14 cellular contexts compared by ENCODE assay signal in genomic region chr4:1216076-1216614, GRCh38. TPM values are rescaled to one million over a fixed set of nuclear protein-coding genes. Genes with fewer than 3 reads are reported as not detected.
DNase-seq lines count a peak whose midpoint lies in the region; ATAC-seq, FAIRE-seq and TF ChIP-seq lines count a peak whose summit lies in the region.
"Had no signal": no experiment of that assay in that cellular context is flagged by ENCODE, and none has a peak within 500 bp of the region (broad histone marks: within the 10 kb centered on the region; RNA-seq: fewer than 3 reads in every experiment).

No MANE protein-coding gene starts in this region.

- no peak overlapping the region for H2AFZ ChIP-seq in SK-N-SH (ENCODE audit: low read depth)

- H3K36me3 Mint-ChIP-seq in activated CD4-positive, alpha-beta T cell treated with anti-CD3 and anti-CD28 coated beads for 36 hours (ENCODE audit: low read depth) = peaks cover 34% of the 10 kb centered on the region
- H3K36me3 Mint-ChIP-seq in activated T-helper 2 cell treated with anti-CD3 and anti-CD28 coated beads, Interferon-gamma antibody, Interleukin-2, Interleukin-4, amounts not matched to agents 10 μg/mL and 5 μg/mL and 100 μg/mL, durations not matched to agents 14 hours and 24 hours and 36 hours (ENCODE audit: low read depth) = peaks cover 51% of the 10 kb centered on the region
- H3K36me3 Mint-ChIP-seq in naive thymus-derived CD8-positive, alpha-beta T cell = peaks cover 0 to 36% (median 6%) of the 10 kb centered on the region in 3 donors

- H3K79me2 ChIP-seq in SK-N-SH (ENCODE audit: insufficient read depth) = peaks cover 12% of the 10 kb centered on the region; the same call in 1 of the 2 replicates

- ATAC-seq in activated CD4-positive, alpha-beta T cell treated with anti-CD3 and anti-CD28 coated beads for 36 hours = no peak
- no peak for ATAC-seq in naive thymus-derived CD8-positive, alpha-beta T cell
- no peak for ATAC-seq in GM18517 (IDR thresholded peaks at IDR 0.05; ENCODE audit: unreplicated experiment)
- ATAC-seq: body of pancreas had no signal

- H4K20me1 ChIP-seq in SK-N-SH (ENCODE audit: insufficient read depth) = peaks cover 7% of the 10 kb centered on the region; the same call in 1 of the 2 replicates

- H3K9me3 ChIP-seq in SK-N-SH = no peaks in the 10 kb centered on the region
- H3K9me3 ChIP-seq: body of pancreas, right atrium auricular region, vagina had no signal

- H3K9me2 ChIP-seq in SK-N-SH = no peaks in the 10 kb centered on the region

- H3K9ac ChIP-seq in SK-N-SH = no peak overlapping the region

- intact Hi-C loops in activated CD4-positive, alpha-beta T cell treated with anti-CD3 and anti-CD28 coated beads for 36 hours (cut with DNase I, micrococcal nuclease) = loop anchor here in 1 of 2 experiments (5.0 kb wide), 1 partner anchor 49 kb away; no protein-coding TSS in a partner anchor
- intact Hi-C loops in activated T-helper 2 cell treated with anti-CD3 and anti-CD28 coated beads, Interferon-gamma antibody, Interleukin-2, Interleukin-4, amounts not matched to agents 10 μg/mL and 5 μg/mL and 100 μg/mL, durations not matched to agents 14 hours and 24 hours and 36 hours (cut with micrococcal nuclease) = no loop called here

- H3F3A ChIP-seq in SK-N-SH (replicated peaks; ENCODE audit: insufficient read depth) = no peaks in the 10 kb centered on the region

- H3K4me1 ChIP-seq in SK-N-SH (ENCODE audit: control insufficient read depth in 1 of 2, insufficient read depth in 2 of 2, low read depth in 1 of 2, low read length in 1 of 2) = peaks cover 0 to under 1% of the 10 kb centered on the region in 2 experiments; a peak in 1 of 4 replicates

- TF ChIP-seq CTCF in D721Med (IDR thresholded peaks at IDR 0.05; ENCODE audit: insufficient read depth, missing control alignments) = no peak
- TF ChIP-seq CTCF in SK-N-SH (IDR thresholded peaks at IDR 0.05) = no peak

- H3K4me1 Mint-ChIP-seq in activated CD4-positive, alpha-beta T cell treated with anti-CD3 and anti-CD28 coated beads for 36 hours = peaks cover 33% of the 10 kb centered on the region
- peaks cover 24% of the 10 kb centered on the region for H3K4me1 Mint-ChIP-seq in activated T-helper 2 cell treated with anti-CD3 and anti-CD28 coated beads, Interferon-gamma antibody, Interleukin-2, Interleukin-4, amounts not matched to agents 10 μg/mL and 5 μg/mL and 100 μg/mL, durations not matched to agents 14 hours and 24 hours and 36 hours (ENCODE audit: low read depth)
- H3K4me1 Mint-ChIP-seq in naive thymus-derived CD8-positive, alpha-beta T cell = peaks cover 20 to 50% (median 39%) of the 10 kb centered on the region in 4 donors

- H3K9me3 Mint-ChIP-seq in activated CD4-positive, alpha-beta T cell treated with anti-CD3 and anti-CD28 coated beads for 36 hours (ENCODE audit: low read depth) = no peaks in the 10 kb centered on the region
- no peaks in the 10 kb centered on the region for H3K9me3 Mint-ChIP-seq in activated T-helper 2 cell treated with anti-CD3 and anti-CD28 coated beads, Interferon-gamma antibody, Interleukin-2, Interleukin-4, amounts not matched to agents 10 μg/mL and 5 μg/mL and 100 μg/mL, durations not matched to agents 14 hours and 24 hours and 36 hours
- no peaks in the 10 kb centered on the region for H3K9me3 Mint-ChIP-seq in naive thymus-derived CD8-positive, alpha-beta T cell

- CTCF ChIA-PET in activated CD4-positive, alpha-beta T cell treated with anti-CD3 and anti-CD28 coated beads for 36 hours (lab: Charles Lee) = no interaction called here
- CTCF ChIA-PET in SK-N-SH (lab: Yijun Ruan, JAX) = interaction anchor here (1.5 kb wide), 1 partner anchor 50 kb away, joined by 5 read pairs; no protein-coding TSS in a partner anchor

- no peak overlapping the region for H3K27ac ChIP-seq in SK-N-SH (ENCODE audit: low read depth in 2 of 2, low read length in 1 of 2)
- H3K27ac ChIP-seq: body of pancreas, right atrium auricular region had no signal

- H3K27me3 Mint-ChIP-seq in activated CD4-positive, alpha-beta T cell treated with anti-CD3 and anti-CD28 coated beads for 36 hours = no peaks in the 10 kb centered on the region
- H3K27me3 Mint-ChIP-seq in activated T-helper 2 cell treated with anti-CD3 and anti-CD28 coated beads, Interferon-gamma antibody, Interleukin-2, Interleukin-4, amounts not matched to agents 10 μg/mL and 5 μg/mL and 100 μg/mL, durations not matched to agents 14 hours and 24 hours and 36 hours (ENCODE audit: low read depth) = no peaks in the 10 kb centered on the region
- no peaks in the 10 kb centered on the region for H3K27me3 Mint-ChIP-seq in naive thymus-derived CD8-positive, alpha-beta T cell

- peaks cover 16 to 79% of the 10 kb centered on the region in 2 experiments for H3K36me3 ChIP-seq in SK-N-SH (replicated peaks in 1 of 2; ENCODE audit: control insufficient read depth in 1 of 2, insufficient read depth in 2 of 2, low read length in 1 of 2)

- no peak for TF ChIP-seq EP300 in SK-N-SH (IDR thresholded peaks at IDR 0.05; ENCODE audit: borderline replicate concordance in 1 of 2, low read depth in 1 of 2, low read length in 1 of 2)

- WGBS in SK-N-SH (ENCODE audit: low lambda C conversion rate) = 98% methylated on average over 20 of the region's 34 CpGs

- DNase-seq in activated CD4-positive, alpha-beta T cell treated with anti-CD3 and anti-CD28 coated beads for 36 hours = no peak
- DNase-seq in activated CD4-positive, alpha-beta T cell treated with anti-CD3 and anti-CD28 coated beads, Interleukin-2, amount 50 U/mL, for 48 hours = no peak
- DNase-seq in Jurkat, Clone E6-1 (ENCODE audit: low read depth, low spot score) = no peak
- no peak for DNase-seq in activated T-helper 2 cell treated with anti-CD3 and anti-CD28 coated beads, Interferon-gamma antibody, Interleukin-2, Interleukin-4, amounts not matched to agents 10 μg/mL and 5 μg/mL and 100 μg/mL, durations not matched to agents 14 hours and 24 hours and 36 hours (ENCODE audit: low spot score)
- DNase-seq in naive thymus-derived CD8-positive, alpha-beta T cell = no peak
- DNase-seq in D721Med (ENCODE audit: insufficient read length, low spot score) = no peak
- no peak for DNase-seq in SK-N-SH
- DNase-seq: NCI-H2171; NK-92 treated with Interleukin-12 subunit alpha and Interleukin-12 subunit beta, amount 100 ng/mL, for 24 hours had no signal

- peak overlapping the region; percentile 50 for H3K4me3 ChIP-seq in Jurkat, Clone E6-1 (ENCODE audit: low read length)
- H3K4me3 ChIP-seq in SK-N-SH (ENCODE audit: low read depth in 2 of 2, low read length in 1 of 2) = no peak overlapping the region
- H3K4me3 ChIP-seq: body of pancreas, right atrium auricular region, vagina had no signal

- peak overlapping the region; percentile 91 for H3K27ac Mint-ChIP-seq in activated CD4-positive, alpha-beta T cell treated with anti-CD3 and anti-CD28 coated beads for 36 hours
- H3K27ac Mint-ChIP-seq in activated T-helper 2 cell treated with anti-CD3 and anti-CD28 coated beads, Interferon-gamma antibody, Interleukin-2, Interleukin-4, amounts not matched to agents 10 μg/mL and 5 μg/mL and 100 μg/mL, durations not matched to agents 14 hours and 24 hours and 36 hours = peak overlapping the region; percentile 81
- H3K27ac Mint-ChIP-seq in naive thymus-derived CD8-positive, alpha-beta T cell = peak overlapping the region in 7 of 10 donors; percentile 29 to 85 (median 75)

- FAIRE-seq in D721Med (lab: Jason Lieb, UNC) = no peak
- FAIRE-seq: G401.6 had no signal

- POLR2A ChIA-PET in activated CD4-positive, alpha-beta T cell treated with anti-CD3 and anti-CD28 coated beads for 36 hours (lab: Charles Lee) = no interaction called here
- POLR2A ChIA-PET in naive thymus-derived CD8-positive, alpha-beta T cell (lab: Charles Lee) = interaction anchor here (0.5 to 3.2 kb wide), 5 partner anchors 14 to 131 kb away, joined by 3 to 16 read pairs (median 4); partner anchors contain the start of gene UVSSA
- POLR2A ChIA-PET in SK-N-SH (lab: Yijun Ruan, JAX) = no interaction called here

- peak overlapping the region; percentile 50 for H3K4me3 Mint-ChIP-seq in activated CD4-positive, alpha-beta T cell treated with anti-CD3 and anti-CD28 coated beads for 36 hours
- peak overlapping the region; percentile 70 for H3K4me3 Mint-ChIP-seq in activated T-helper 2 cell treated with anti-CD3 and anti-CD28 coated beads, Interferon-gamma antibody, Interleukin-2, Interleukin-4, amounts not matched to agents 10 μg/mL and 5 μg/mL and 100 μg/mL, durations not matched to agents 14 hours and 24 hours and 36 hours (ENCODE audit: low read depth)
- peak overlapping the region in 8 of 10 donors; percentile 43 to 77 (median 73) for H3K4me3 Mint-ChIP-seq in naive thymus-derived CD8-positive, alpha-beta T cell

- no peak for TF ChIP-seq RAD21 in SK-N-SH (IDR thresholded peaks at IDR 0.05; ENCODE audit: low read length)

- no peak overlapping the region for H3K4me2 ChIP-seq in SK-N-SH

- H3K27me3 ChIP-seq in SK-N-SH (ENCODE audit: insufficient read depth) = no peaks in the 10 kb centered on the region
- H3K27me3 ChIP-seq: body of pancreas, right atrium auricular region, vagina had no signal

TF ChIP-seq in SK-N-SH, 30 proteins besides CTCF, POLR2A, EP300 and RAD21 (continues in another document):
- TF ChIP-seq MXI1 (IDR thresholded peaks at IDR 0.05; ENCODE audit: low read depth, low read length) (no peak), RFX5 (IDR thresholded peaks at IDR 0.05; ENCODE audit: low read length) (no peak), FOSL2 (IDR thresholded peaks at IDR 0.05; ENCODE audit: borderline replicate concordance, low read depth) (no peak)

RNA-seq across cellular contexts. Expression of gene CTBP1, which starts 32.8 kb away (rescaled TPM):
- 100 to 1,000 TPM; 152 to 177 TPM for total RNA-seq in activated CD4-positive, alpha-beta T cell treated with anti-CD3 and anti-CD28 coated beads for 36 hours
- polyA plus RNA-seq in Jurkat, Clone E6-1 (2012; ENCODE audit: insufficient read depth, insufficient read length) = 156 TPM
- total RNA-seq in activated T-helper 2 cell treated with anti-CD3 and anti-CD28 coated beads, Interferon-gamma antibody, Interleukin-2, Interleukin-4, amounts not matched to agents 10 μg/mL and 5 μg/mL and 100 μg/mL, durations not matched to agents 14 hours and 24 hours and 36 hours = 194 and 195 TPM in 2 replicates
- 100 to 1,000 TPM; 189 to 193 TPM for total RNA-seq in naive thymus-derived CD8-positive, alpha-beta T cell
- polyA plus RNA-seq in naive thymus-derived CD8-positive, alpha-beta T cell = 100 to 1,000 TPM in 1 of 3 donors, 10 to 100 TPM in 2; 51.0 to 104 (median 93.7) TPM
- 158 and 183 TPM in 2 replicates for polyA plus RNA-seq in SK-N-SH (2012; rRNA removed)
- polyA plus RNA-seq in SK-N-SH (2012; cell fraction: cytosol; rRNA removed) = 73.8 and 122 TPM in 2 replicates
- polyA plus RNA-seq in SK-N-SH (2012; cell fraction: nucleus; rRNA removed) = 419 and 467 TPM in 2 replicates

RNA-seq across cellular contexts. Expression of gene SPON2, which starts 43.8 kb away (rescaled TPM):
- 1 to 10 TPM; 7.5 to 8.5 TPM for total RNA-seq in activated CD4-positive, alpha-beta T cell treated with anti-CD3 and anti-CD28 coated beads for 36 hours
- polyA plus RNA-seq in Jurkat, Clone E6-1 (2012; ENCODE audit: insufficient read depth, insufficient read length) = 27.3 TPM
- total RNA-seq in activated T-helper 2 cell treated with anti-CD3 and anti-CD28 coated beads, Interferon-gamma antibody, Interleukin-2, Interleukin-4, amounts not matched to agents 10 μg/mL and 5 μg/mL and 100 μg/mL, durations not matched to agents 14 hours and 24 hours and 36 hours = 26.1 and 26.7 TPM in 2 replicates
- 10 to 100 TPM; 16.5 to 16.6 TPM for total RNA-seq in naive thymus-derived CD8-positive, alpha-beta T cell
- polyA plus RNA-seq in naive thymus-derived CD8-positive, alpha-beta T cell = 10 to 100 TPM in 1 of 3 donors, 1 to 10 TPM in 2; 8.5 to 45.9 (median 9.5) TPM
- 11.4 and 14.5 TPM in 2 replicates for polyA plus RNA-seq in SK-N-SH (2012; rRNA removed)
- 4.0 and 5.2 TPM in 2 replicates for polyA plus RNA-seq in SK-N-SH (2012; cell fraction: cytosol; rRNA removed)
- polyA plus RNA-seq in SK-N-SH (2012; cell fraction: nucleus; rRNA removed) = 140 and 311 TPM in 2 replicates
